Comparison of ENCODE assay signal across 22 cellular contexts in the genomic region with DNA sequence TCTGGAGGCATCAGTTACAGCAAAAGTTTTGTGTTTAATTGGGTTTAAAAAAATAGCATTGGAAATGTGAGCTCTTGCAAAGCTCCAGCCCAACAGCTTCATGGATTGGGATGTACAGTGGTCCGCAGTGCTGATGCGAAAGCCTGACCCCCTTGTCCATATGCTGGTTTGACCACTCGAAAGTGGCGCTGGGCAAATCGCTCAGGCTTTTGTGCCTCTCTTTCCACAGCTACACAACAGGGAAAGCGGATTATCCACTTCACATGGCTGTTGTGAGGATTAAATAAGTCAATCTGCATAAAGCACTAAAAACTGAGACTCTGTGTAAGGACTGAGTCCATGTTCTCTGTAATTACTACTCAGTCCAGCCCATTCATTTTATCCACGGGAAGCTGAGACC. TPM values are rescaled to one million over a fixed set of nuclear protein-coding genes. Genes with fewer than 3 reads are reported as not detected.
DNase-seq lines count a peak whose midpoint lies in the region; ATAC-seq and TF ChIP-seq lines count a peak whose summit lies in the region.
"Had no signal": no experiment of that assay in that cellular context is flagged by ENCODE, and none has a peak within 500 bp of the region (broad histone marks: within the 10 kb centered on the region; RNA-seq: fewer than 3 reads in every experiment).

No MANE protein-coding gene starts in this region.

- no peaks in the 10 kb centered on the region for H3K27me3 Mint-ChIP-seq in mesothelial cell of epicardium (ENCODE audit: low read depth)

- ATAC-seq in HG03378 (IDR thresholded peaks at IDR 0.05; ENCODE audit: unreplicated experiment): no peak
- ATAC-seq: A549 had no signal

- no peak overlapping the region for H3K4me3 Mint-ChIP-seq in mesothelial cell of epicardium
- H3K4me3 Mint-ChIP-seq: CD8-positive, alpha-beta memory T cell had no signal

- H2BK120ac ChIP-seq in neuronal stem cell (ENCODE audit: low read depth, low read length): no peak overlapping the region

- H2BK15ac ChIP-seq in neuronal stem cell (ENCODE audit: low read length): no peak overlapping the region

- H4K91ac ChIP-seq in neuronal stem cell (ENCODE audit: low read depth, low read length, poor library complexity): no peak overlapping the region

- H3K9me3 ChIP-seq in SJSA1 (replicated peaks) (no peaks in the 10 kb centered on the region), neuronal stem cell (replicated peaks in 1 of 2; ENCODE audit: control insufficient read depth in 2 of 2, insufficient read depth in 1 of 2, low read depth in 1 of 2, low read length in 2 of 2) (peaks cover 3 to 14% of the 10 kb centered on the region in 2 donors)
- H3K9me3 ChIP-seq: A549 had no signal

- peaks cover 18% of the 10 kb centered on the region for H3K36me3 Mint-ChIP-seq in mesothelial cell of epicardium
- H3K36me3 Mint-ChIP-seq: CD8-positive, alpha-beta memory T cell had no signal

- peaks cover 6% of the 10 kb centered on the region for H3K79me1 ChIP-seq in neuronal stem cell (ENCODE audit: low read depth, low read length)

- H2AK5ac ChIP-seq in neuronal stem cell (ENCODE audit: low read depth, low read length): no peak overlapping the region

- no peak overlapping the region for H3K4ac ChIP-seq in neuronal stem cell (ENCODE audit: low read length)

- H3K4me1 ChIP-seq in SJSA1 (replicated peaks) (peaks cover 51% of the 10 kb centered on the region), neuronal stem cell (ENCODE audit: control insufficient read depth in 2 of 2, insufficient read depth in 1 of 2, low read depth in 1 of 2, low read length in 2 of 2) (peaks cover 29 to 32% of the 10 kb centered on the region in 2 donors)
- H3K4me1 ChIP-seq: A549 had no signal

- H3K18ac ChIP-seq in neuronal stem cell (ENCODE audit: low read length): no peak overlapping the region

- no peak overlapping the region for H2BK12ac ChIP-seq in neuronal stem cell (ENCODE audit: low read length)

- no peak overlapping the region for H2BK5ac ChIP-seq in neuronal stem cell (ENCODE audit: low read length)

- no peak overlapping the region for H3K14ac ChIP-seq in neuronal stem cell (ENCODE audit: low read length)

- peaks cover 25% of the 10 kb centered on the region for H3K36me3 ChIP-seq in SJSA1
- H3K36me3 ChIP-seq in neuronal stem cell (replicated peaks in 1 of 2; ENCODE audit: control insufficient read depth in 2 of 2, insufficient read depth in 2 of 2, low read length in 2 of 2): peaks cover 4 to 30% of the 10 kb centered on the region in 2 donors

- no peaks in the 10 kb centered on the region for H3K27me3 ChIP-seq in SJSA1 (replicated peaks)
- H3K27me3 ChIP-seq in neuronal stem cell (ENCODE audit: control insufficient read depth in 3 of 3, insufficient read depth in 3 of 3, low read depth in 1 of 3, low read length in 3 of 3): no peaks in the 10 kb centered on the region

- H3K27ac Mint-ChIP-seq in mesothelial cell of epicardium: peak overlapping the region; percentile 76

- peaks cover 50% of the 10 kb centered on the region for H3K4me1 Mint-ChIP-seq in mesothelial cell of epicardium
- H3K4me1 Mint-ChIP-seq: CD8-positive, alpha-beta memory T cell had no signal

- peak overlapping the region; percentile 70 for H3K27ac ChIP-seq in SJSA1
- no peak overlapping the region for H3K27ac ChIP-seq in neuronal stem cell (replicated peaks; ENCODE audit: low read length)
- H3K27ac ChIP-seq: A549 had no signal

- DNase-seq in NCI-H524 (lab: John Stamatoyannopoulos, UW) (peak; percentile 56 to 86), SJSA1 (ENCODE audit: low read depth in 1 of 2, low spot score in 2 of 2) (no peak), mesothelial cell of epicardium (ENCODE audit: low spot score in 2 of 2, unreplicated experiment in 2 of 2) (no peak), neuronal stem cell (ENCODE audit: low spot score) (no peak), mucosa of gallbladder (ENCODE audit: low spot score) (no peak), AML-193 (lab: John Stamatoyannopoulos, UW) (no peak)
- DNase-seq: C1 segment of cervical spinal cord; CD8-positive, alpha-beta memory T cell; DMS 273 treated with DMSO at 0.1 percent for 48 hours; DMS79 treated with DMSO at 0.1 percent for 48 hours; GF-D8; Karpas-422; NCI-H1092 treated with DMSO at 0.1 percent for 48 hours; NCI-H1436; NCI-H187; NCI-H2171 treated with DMSO at 0.1 percent for 48 hours; NCI-H345; RPMI8226; SHP77 had no signal

- TF ChIP-seq CTCF in mesothelial cell of epicardium (IDR thresholded peaks at IDR 0.05; ENCODE audit: unreplicated experiment): no peak

- peaks cover 5% of the 10 kb centered on the region for H3K9me3 Mint-ChIP-seq in mesothelial cell of epicardium

- H3K4me2 ChIP-seq in neuronal stem cell (ENCODE audit: insufficient read depth, low read length, poor library complexity, severe bottlenecking): no peak overlapping the region
- H3K4me2 ChIP-seq: A549 had no signal

- no peak overlapping the region for H3K4me3 ChIP-seq in SJSA1
- no peak overlapping the region for H3K4me3 ChIP-seq in neuronal stem cell (ENCODE audit: low read length in 2 of 2)
- H3K4me3 ChIP-seq: A549 had no signal

- no peak overlapping the region for H3K23ac ChIP-seq in neuronal stem cell (ENCODE audit: low read depth, low read length, poor library complexity)

- H2AFZ ChIP-seq in neuronal stem cell (ENCODE audit: low read length): peak overlapping the region; percentile 34

- no CpG with 5 or more reads among the region's 7 CpGs for whole genome bisulfite sequencing in neuronal stem cell (ENCODE audit: extremely low coverage in 2 of 2, insufficient read length in 2 of 2, insufficient replicate concordance in 1 of 2), 2 donors

- H4K8ac ChIP-seq in neuronal stem cell (ENCODE audit: low read depth, low read length): no peak overlapping the region

- no peak overlapping the region for H3K9ac ChIP-seq in neuronal stem cell (ENCODE audit: low read depth, low read length, poor library complexity)

RNA-seq across cellular contexts. Expression of a gene that starts 57.2 kb away (rescaled TPM):
- total RNA-seq in SJSA1 (2014; rRNA removed; shearing (Covaris generic)): 13.6 and 17.7 TPM in 2 replicates
- total RNA-seq in mesothelial cell of epicardium: 58.8 to 61.4 TPM (median 60.6 TPM) in 3 replicates
- polyA plus RNA-seq in neuronal stem cell (2013, experiment 1 of 2): 5.4 TPM
- polyA plus RNA-seq in neuronal stem cell (2013, experiment 2 of 2): 5.4 TPM
- 4.0 TPM for total RNA-seq in mucosa of gallbladder
- total RNA-seq: HT-29 had no signal

Comparison
In these comparisons a context has a peak if more than half of its experiments do, and no peak if none do; other contexts are left out.
1. DNase-seq: peak in NCI-H524 (2 of 2); none in SJSA1 (0 of 2), mesothelial cell of epicardium (0 of 2), neuronal stem cell (single experiment), mucosa of gallbladder (single experiment) and AML-193 (0 of 2).